10 cellular contexts compared by ENCODE assay signal in the genomic region with DNA sequence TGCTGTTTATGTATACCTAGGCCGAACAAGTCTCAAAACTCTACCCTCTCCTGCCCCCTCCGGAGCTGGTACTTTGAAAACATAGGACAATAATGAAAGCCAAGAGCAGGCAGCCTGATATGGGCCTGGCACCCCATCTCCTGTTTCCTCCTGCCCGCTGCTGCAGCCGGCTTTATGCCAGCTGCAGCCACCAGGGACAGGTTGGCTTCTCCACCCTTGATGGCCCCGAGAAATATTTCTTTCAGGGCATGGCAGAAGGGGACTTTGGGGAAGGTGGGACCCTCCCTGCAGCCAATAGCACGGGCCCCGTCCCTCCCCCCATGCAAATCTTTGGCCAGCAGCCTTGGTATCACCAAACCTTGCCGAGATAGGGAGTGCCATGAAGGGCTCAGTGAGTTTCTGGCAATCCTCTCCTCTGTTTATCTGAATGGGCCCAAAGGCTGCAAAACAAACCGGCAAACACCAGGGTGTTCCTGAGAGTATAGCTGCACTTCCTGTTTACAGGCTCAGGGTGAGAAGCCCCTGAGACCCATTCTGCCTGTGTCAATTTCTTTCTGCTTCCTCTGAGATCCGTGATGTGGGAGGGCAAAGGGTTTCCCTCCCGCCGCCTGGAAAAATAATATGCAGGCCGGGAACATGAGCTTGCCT.
DNase-seq lines count a peak whose midpoint lies in the region; ATAC-seq, FAIRE-seq and TF ChIP-seq lines count a peak whose summit lies in the region.
"Had no signal": no experiment of that assay in that cellular context is flagged by ENCODE, and none has a peak within 500 bp of the region (broad histone marks: within the 10 kb centered on the region; RNA-seq: fewer than 3 reads in every experiment).

No MANE protein-coding gene starts in this region.

- no peak overlapping the region for H3K9ac ChIP-seq in endothelial cell of umbilical vein (replicated peaks; ENCODE audit: extremely low read depth, insufficient read depth, low read length)

- no peaks in the 10 kb centered on the region for H3K9me3 ChIP-seq in endothelial cell of umbilical vein (replicated peaks; ENCODE audit: control insufficient read depth, insufficient read depth, low read length)

- H3K27me3 ChIP-seq in endothelial cell of umbilical vein (ENCODE audit: control insufficient read depth in 2 of 2, insufficient read depth in 2 of 2, low read length in 2 of 2): no peaks in the 10 kb centered on the region

- no peak for TF ChIP-seq POLR2A in endothelial cell of umbilical vein (IDR thresholded peaks at IDR 0.05; ENCODE audit: low read depth, low read length)

- no peak overlapping the region for H3K4me3 ChIP-seq in endothelial cell of umbilical vein (replicated peaks in 1 of 3; ENCODE audit: insufficient read depth in 1 of 3, low read depth in 1 of 3, low read length in 3 of 3)

- CTCF ChIA-PET in endothelial cell of umbilical vein (lab: Charles Lee): interaction anchor here (1.1 to 1.8 kb wide), 2 partner anchors 152 to 283 kb away, joined by 3 to 6 read pairs; no protein-coding TSS in a partner anchor

- H3K4me1 ChIP-seq in endothelial cell of umbilical vein (ENCODE audit: control insufficient read depth, extremely low read depth, insufficient read depth, low read length): no peaks in the 10 kb centered on the region

- intact Hi-C loops in endothelial cell of umbilical vein (cut with micrococcal nuclease): no loop called here

- no peak for FAIRE-seq in endothelial cell of umbilical vein (lab: Jason Lieb, UNC)
- FAIRE-seq: TTC549 had no signal

- H3K36me3 ChIP-seq in endothelial cell of umbilical vein (ENCODE audit: control insufficient read depth in 2 of 2, extremely low read depth in 1 of 2, insufficient read depth in 2 of 2, low read length in 2 of 2): no peaks in the 10 kb centered on the region

- H3K27ac ChIP-seq in endothelial cell of umbilical vein (ENCODE audit: insufficient read depth, low read depth, low read length): no peak overlapping the region
- H3K27ac ChIP-seq: HL-60 had no signal

- no peaks in the 10 kb centered on the region for H4K20me1 ChIP-seq in endothelial cell of umbilical vein (replicated peaks; ENCODE audit: control insufficient read depth, extremely low read depth, insufficient read depth, low read length)

- ATAC-seq in GM18870 (IDR thresholded peaks at IDR 0.05; ENCODE audit: unreplicated experiment) (peak; percentile 60), HG03159 (IDR thresholded peaks at IDR 0.05; ENCODE audit: unreplicated experiment) (peak; percentile 50)

- TF ChIP-seq CTCF in endothelial cell of umbilical vein (IDR thresholded peaks at IDR 0.05; ENCODE audit: extremely low read depth in 1 of 2, insufficient read depth in 1 of 2, low read depth in 1 of 2, low read length in 2 of 2): peak in 1 of 2 donors; percentile 23

- DNase-seq in endothelial cell of umbilical vein (ENCODE audit: low read depth, low spot score) (peak; percentile 51), retina (peak; percentile 35), UCSD-AML1 (lab: John Stamatoyannopoulos, UW; ENCODE audit: unreplicated experiment) (no peak), SIG-M5 (lab: John Stamatoyannopoulos, UW) (no peak), foreskin melanocyte (no peak), iPS-NIHi7 (ENCODE audit: extremely low spot score) (no peak)

- peak overlapping the region; percentile 62 for H2AFZ ChIP-seq in endothelial cell of umbilical vein (ENCODE audit: low read depth, low read length)

- no peaks in the 10 kb centered on the region for H3K79me2 ChIP-seq in endothelial cell of umbilical vein (ENCODE audit: control insufficient read depth, insufficient read depth, low read length)

- H3K4me2 ChIP-seq in endothelial cell of umbilical vein (ENCODE audit: insufficient read depth, low read length): no peak overlapping the region

- H3K9me1 ChIP-seq in endothelial cell of umbilical vein (replicated peaks; ENCODE audit: control insufficient read depth, extremely low read depth, insufficient read depth, low read length): no peaks in the 10 kb centered on the region

- POLR2A ChIA-PET in endothelial cell of umbilical vein (lab: Charles Lee): no interaction called here

- BruUV-seq in endothelial cell of umbilical vein (replicated peaks; lab: Mats Ljungman, UMichigan): no TSS peak

- dilution Hi-C loops in endothelial cell of umbilical vein (cut with MboI; ENCODE audit: extremely low pct_ligation_motif_present, low sequenced_read_pairs): no loop called here

TF ChIP-seq in endothelial cell of umbilical vein, 7 proteins besides CTCF, POLR2A, EP300 and RAD21:
- TF ChIP-seq JUN (IDR thresholded peaks at IDR 0.05; ENCODE audit: borderline replicate concordance, insufficient read depth, insufficient read length, low read depth): no peak
- no peak for TF ChIP-seq GATA2 (IDR thresholded peaks at IDR 0.05; ENCODE audit: insufficient read depth, insufficient read length, low read depth, low read length)
- TF ChIP-seq FOS (IDR thresholded peaks at IDR 0.05; ENCODE audit: borderline replicate concordance, insufficient read depth, low read length): no peak
- TF ChIP-seq, protein P1, sequence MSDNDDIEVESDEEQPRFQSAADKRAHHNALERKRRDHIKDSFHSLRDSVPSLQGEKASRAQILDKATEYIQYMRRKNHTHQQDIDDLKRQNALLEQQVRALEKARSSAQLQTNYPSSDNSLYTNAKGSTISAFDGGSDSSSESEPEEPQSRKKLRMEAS (IDR thresholded peaks at IDR 0.05; ENCODE audit: insufficient read depth, insufficient read length): no peak
- TF ChIP-seq MYC (IDR thresholded peaks at IDR 0.05; ENCODE audit: low read depth, low read length): no peak
- TF ChIP-seq POLR2AphosphoS5 (IDR thresholded peaks at IDR 0.05; ENCODE audit: insufficient read depth, low read depth, low read length): no peak
- no peak for TF ChIP-seq EZH2 (IDR thresholded peaks at IDR 0.05; ENCODE audit: borderline replicate concordance, low read depth, low read length, severe bottlenecking)

Comparison
In these comparisons a context has a peak if more than half of its experiments do, and no peak if none do; other contexts are left out.
1. DNase-seq: peak in endothelial cell of umbilical vein (single experiment) and retina (single experiment); none in UCSD-AML1 (single experiment), SIG-M5 (single experiment), foreskin melanocyte (single experiment) and iPS-NIHi7 (single experiment).